ENCODE assay signal across 31 cellular contexts in genomic region chr17:53219821-53220220, GRCh38.
DNase-seq lines count a peak whose midpoint lies in the region; ATAC-seq, FAIRE-seq and TF ChIP-seq lines count a peak whose summit lies in the region.
"Had no signal": no experiment of that assay in that cellular context is flagged by ENCODE, and none has a peak within 500 bp of the region (broad histone marks: within the 10 kb centered on the region; RNA-seq: fewer than 3 reads in every experiment).

No MANE protein-coding gene starts in this region.

- H3K9me3 ChIP-seq in HepG2 (ENCODE audit: low read length) (peaks cover 84% of the 10 kb centered on the region), right lobe of liver (peaks cover 0 to 6% (median 0%) of the 10 kb centered on the region in 4 donors), A549 (peaks cover 5% of the 10 kb centered on the region; the same call in 2 of the 3 replicates), K562 (replicated peaks; ENCODE audit: control insufficient read depth, insufficient read depth, low read depth, low read length) (no peaks in the 10 kb centered on the region)
- H3K9me3 ChIP-seq: BE2C, BLaER1, Caco-2 had no signal

- TF ChIP-seq EP300 in HepG2 (IDR thresholded peaks at IDR 0.05; ENCODE audit: low read depth in 2 of 2, low read length in 2 of 2) (no peak), HepG2 (CRISPR knock-in tag; IDR thresholded peaks at IDR 0.05; ENCODE audit: borderline replicate concordance) (no peak), A549 (IDR thresholded peaks at IDR 0.05) (no peak), K562 (IDR thresholded peaks at IDR 0.05; ENCODE audit: low read length) (no peak)

- H4K20me1 ChIP-seq in HepG2 (ENCODE audit: insufficient read depth, low read length): no peaks in the 10 kb centered on the region
- H4K20me1 ChIP-seq in K562 (replicated peaks; ENCODE audit: control insufficient read depth, insufficient read depth, low read length): no peaks in the 10 kb centered on the region
- H4K20me1 ChIP-seq: BLaER1; BLaER1 treated with 17β-estradiol and CSF1 and Interleukin-3, amounts not matched to agents 10 nM and 100 nM had no signal

- no peaks in the 10 kb centered on the region for H3K36me3 ChIP-seq in HepG2 (replicated peaks in 1 of 2; ENCODE audit: control insufficient read depth in 1 of 2, insufficient read depth in 2 of 2, low read length in 2 of 2)
- H3K36me3 ChIP-seq in right lobe of liver: no peaks in the 10 kb centered on the region
- H3K36me3 ChIP-seq in K562 (ENCODE audit: control insufficient read depth, insufficient read depth, low read length): no peaks in the 10 kb centered on the region
- H3K36me3 ChIP-seq: BE2C; BLaER1; BLaER1 treated with 17β-estradiol and CSF1 and Interleukin-3, amounts not matched to agents 10 nM and 100 nM had no signal

- CTCF ChIA-PET in HepG2 (lab: Yijun Ruan, JAX; ENCODE audit: low intra/inter-chr PET ratio, low total read pairs) (no interaction called here), A549 (lab: Yijun Ruan, JAX) (no interaction called here), K562 (lab: Yijun Ruan, JAX; ENCODE audit: low intra/inter-chr PET ratio) (no interaction called here)

- TF ChIP-seq RAD21 in HepG2 (CRISPR knock-in tag; IDR thresholded peaks at IDR 0.05) (no peak), A549 (conservative IDR thresholded peaks at IDR 0.05 in 1 of 2, IDR thresholded peaks at IDR 0.05 in 1 of 2) (no peak), K562 (CRISPR knock-in tag; conservative IDR thresholded peaks at IDR 0.05 in 1 of 2, IDR thresholded peaks at IDR 0.05 in 1 of 2) (no peak)

- TF ChIP-seq CTCF in HepG2 (CRISPR knock-in tag; IDR thresholded peaks at IDR 0.05): no peak
- TF ChIP-seq CTCF in right lobe of liver (IDR thresholded peaks at IDR 0.05): no peak
- TF ChIP-seq CTCF in A549 (IDR thresholded peaks at IDR 0.05): no peak
- no peak for TF ChIP-seq CTCF in K562 (IDR thresholded peaks at IDR 0.05 in 2 of 3, conservative IDR thresholded peaks at IDR 0.05 in 1 of 3; ENCODE audit: insufficient read depth in 2 of 3, low read depth in 1 of 3, low read length in 3 of 3)

- intact Hi-C loops in HepG2 (cut with micrococcal nuclease; ENCODE audit: unreplicated experiment) (no loop called here), right lobe of liver (cut with DNase I) (no loop called here), K562 (cut with micrococcal nuclease) (no loop called here)

- POLR2A ChIA-PET in HepG2 (lab: Yijun Ruan, JAX) (no interaction called here), A549 (lab: Yijun Ruan, JAX) (no interaction called here), K562 (lab: Yijun Ruan, JAX) (no interaction called here)

- H3K79me2 ChIP-seq in HepG2 (ENCODE audit: insufficient read depth, low read length): no peaks in the 10 kb centered on the region
- no peaks in the 10 kb centered on the region for H3K79me2 ChIP-seq in K562 (ENCODE audit: control insufficient read depth, insufficient read depth, low read length)

- H3K4me3 ChIP-seq in HepG2 (replicated peaks in 1 of 3; ENCODE audit: insufficient read depth in 1 of 3, low read depth in 2 of 3, low read length in 3 of 3) (no peak overlapping the region), right lobe of liver (no peak overlapping the region), A549 (no peak overlapping the region), K562 (no peak overlapping the region)
- H3K4me3 ChIP-seq: BLaER1; BLaER1 treated with 17β-estradiol and CSF1 and Interleukin-3, amounts not matched to agents 10 nM and 100 nM had no signal

- BruUV-seq in HepG2 (replicated peaks; lab: Mats Ljungman, UMichigan) (no TSS peak), K562 (replicated peaks; lab: Mats Ljungman, UMichigan) (no TSS peak)

- no peaks in the 10 kb centered on the region for H3K27me3 ChIP-seq in HepG2 (ENCODE audit: control insufficient read depth in 1 of 2, insufficient read depth in 2 of 2, low read length in 2 of 2)
- no peaks in the 10 kb centered on the region for H3K27me3 ChIP-seq in right lobe of liver
- no peaks in the 10 kb centered on the region for H3K27me3 ChIP-seq in K562 (ENCODE audit: control insufficient read depth in 2 of 2, insufficient read depth in 2 of 2, low read length in 2 of 2)
- H3K27me3 ChIP-seq: BE2C; BLaER1; BLaER1 treated with 17β-estradiol and CSF1 and Interleukin-3, amounts not matched to agents 10 nM and 100 nM had no signal

- H3K9ac ChIP-seq in HepG2 (ENCODE audit: insufficient read depth, low read depth, low read length) (no peak overlapping the region), K562 (ENCODE audit: insufficient read depth in 1 of 2, low read depth in 2 of 2, low read length in 2 of 2) (no peak overlapping the region)
- H3K9ac ChIP-seq: BLaER1; BLaER1 treated with 17β-estradiol and CSF1 and Interleukin-3, amounts not matched to agents 10 nM and 100 nM had no signal

- H3K4me2 ChIP-seq in HepG2 (ENCODE audit: low read depth, low read length) (no peak overlapping the region), A549 (no peak overlapping the region), K562 (ENCODE audit: insufficient read depth, low read length) (no peak overlapping the region)
- H3K4me2 ChIP-seq: BLaER1; BLaER1 treated with 17β-estradiol and CSF1 and Interleukin-3, amounts not matched to agents 10 nM and 100 nM had no signal

- no peak overlapping the region for H2AFZ ChIP-seq in HepG2 (ENCODE audit: low read length)
- H2AFZ ChIP-seq in K562 (ENCODE audit: low read depth, low read length): no peak overlapping the region

- FAIRE-seq in HepG2 (lab: Jason Lieb, UNC) (no peak), A549 (lab: Jason Lieb, UNC) (no peak), K562 (lab: Jason Lieb, UNC) (no peak)
- FAIRE-seq: D721Med had no signal

- no peak for DNase-seq in HepG2 (ENCODE audit: low spot score)
- DNase-seq in right lobe of liver: no peak
- DNase-seq in A549 (ENCODE audit: low read depth in 1 of 2, low spot score in 1 of 2): no peak
- DNase-seq in K562 (ENCODE audit: extremely low read depth in 1 of 4, low spot score in 3 of 4): no peak
- DNase-seq in RPMI8226: no peak
- no peak for DNase-seq in hypothalamus (lab: John Stamatoyannopoulos, UW)
- DNase-seq: 8988T; ACHN; AML-193; BE2C; C1 segment of cervical spinal cord; Caco-2; Calu3; CD4-positive, alpha-beta memory T cell; CD4-positive, alpha-beta T cell; CD4-positive, CD25-positive, alpha-beta regulatory T cell; CD8-positive, alpha-beta memory T cell; CD8-positive, alpha-beta T cell; COR-L47; DMS 273 treated with DMSO at 0.1 percent for 48 hours; DMS153; DMS53; DMS79; DMS79 treated with DMSO at 0.1 percent for 48 hours; DND-41; EL had no signal

- H3K27ac ChIP-seq in HepG2 (ENCODE audit: extremely low read length, insufficient read depth, low read length): no peak overlapping the region
- H3K27ac ChIP-seq in right lobe of liver: no peak overlapping the region
- no peak overlapping the region for H3K27ac ChIP-seq in A549
- no peak overlapping the region for H3K27ac ChIP-seq in K562 (ENCODE audit: extremely low read depth, low read depth, low read length)
- H3K27ac ChIP-seq: 22Rv1; BLaER1; BLaER1 treated with 17β-estradiol and CSF1 and Interleukin-3, amounts not matched to agents 10 nM and 100 nM; C4-2B had no signal

- in situ Hi-C loops in HepG2 (cut with HindIII; ENCODE audit: extremely low pct_ligation_motif_present, low pct_unique_long_range_greater_than_20kb) (no loop called here), K562 (cut with MboI) (no loop called here)

- H3K9me1 ChIP-seq in K562 (ENCODE audit: control insufficient read depth, insufficient read depth, low read length): no peaks in the 10 kb centered on the region

- no peak for ATAC-seq in HepG2
- ATAC-seq in right lobe of liver: no peak
- ATAC-seq in A549: no peak
- no peak for ATAC-seq in K562
- ATAC-seq: CD8-positive, alpha-beta T cell had no signal

- TF ChIP-seq POLR2A in HepG2 (IDR thresholded peaks at IDR 0.05; ENCODE audit: insufficient read depth in 1 of 2, low read depth in 2 of 2, low read length in 2 of 2): no peak
- no peak for TF ChIP-seq POLR2A in right lobe of liver (IDR thresholded peaks at IDR 0.05)
- no peak for TF ChIP-seq POLR2A in A549 (IDR thresholded peaks at IDR 0.05; ENCODE audit: low read length)
- no peak for TF ChIP-seq POLR2A in K562 (conservative IDR thresholded peaks at IDR 0.05)

- H3K4me1 ChIP-seq in HepG2 (ENCODE audit: insufficient read depth, low read length): no peaks in the 10 kb centered on the region
- no peaks in the 10 kb centered on the region for H3K4me1 ChIP-seq in right lobe of liver
- H3K4me1 ChIP-seq in A549: no peaks in the 10 kb centered on the region
- no peaks in the 10 kb centered on the region for H3K4me1 ChIP-seq in K562 (replicated peaks in 1 of 2; ENCODE audit: control insufficient read depth in 2 of 2, insufficient read depth in 2 of 2, low read length in 2 of 2)
- H3K4me1 ChIP-seq: BE2C; BLaER1; BLaER1 treated with 17β-estradiol and CSF1 and Interleukin-3, amounts not matched to agents 10 nM and 100 nM; Caco-2 had no signal

TF ChIP-seq in HepG2, 621 proteins besides CTCF, POLR2A, EP300 and RAD21 (continues in another document):
- no peak for TF ChIP-seq KLF16 (CRISPR knock-in tag; IDR thresholded peaks at IDR 0.05)
- TF ChIP-seq CHD4 (IDR thresholded peaks at IDR 0.05; ENCODE audit: borderline replicate concordance, low read length): no peak
- no peak for TF ChIP-seq ZNF75D (CRISPR knock-in tag; IDR thresholded peaks at IDR 0.05; ENCODE audit: borderline replicate concordance)

TF ChIP-seq in A549, 52 proteins besides CTCF, POLR2A, EP300 and RAD21:
- TF ChIP-seq MAFK (IDR thresholded peaks at IDR 0.05; ENCODE audit: partially characterized antibody) (peak; percentile 52), HDAC2 (IDR thresholded peaks at IDR 0.05) (no peak)

TF ChIP-seq in K562, 482 proteins besides CTCF, POLR2A, EP300 and RAD21:
- TF ChIP-seq ZNF316 (IDR thresholded peaks at IDR 0.05) (peak; percentile 24; the same call in 1 of the 2 replicates), NCOA4 (IDR thresholded peaks at IDR 0.05; ENCODE audit: partially characterized antibody) (no peak), FOXJ3 (CRISPR knock-in tag; IDR thresholded peaks at IDR 0.05) (no peak), KHSRP (IDR thresholded peaks at IDR 0.05) (no peak)
TF ChIP-seq in K562: peak in this region for 1.

Comparison
In these comparisons a context has a peak if more than half of its experiments do, and no peak if none do; other contexts are left out.
1. Of the 241 proteins assayed by ChIP-seq in both HepG2 and K562: peak only in HepG2: MAFF and MAFK; only in K562: none; in both: none; in neither: 239.